Comparison of ENCODE assay signal across 8 cellular contexts in the genomic region with DNA sequence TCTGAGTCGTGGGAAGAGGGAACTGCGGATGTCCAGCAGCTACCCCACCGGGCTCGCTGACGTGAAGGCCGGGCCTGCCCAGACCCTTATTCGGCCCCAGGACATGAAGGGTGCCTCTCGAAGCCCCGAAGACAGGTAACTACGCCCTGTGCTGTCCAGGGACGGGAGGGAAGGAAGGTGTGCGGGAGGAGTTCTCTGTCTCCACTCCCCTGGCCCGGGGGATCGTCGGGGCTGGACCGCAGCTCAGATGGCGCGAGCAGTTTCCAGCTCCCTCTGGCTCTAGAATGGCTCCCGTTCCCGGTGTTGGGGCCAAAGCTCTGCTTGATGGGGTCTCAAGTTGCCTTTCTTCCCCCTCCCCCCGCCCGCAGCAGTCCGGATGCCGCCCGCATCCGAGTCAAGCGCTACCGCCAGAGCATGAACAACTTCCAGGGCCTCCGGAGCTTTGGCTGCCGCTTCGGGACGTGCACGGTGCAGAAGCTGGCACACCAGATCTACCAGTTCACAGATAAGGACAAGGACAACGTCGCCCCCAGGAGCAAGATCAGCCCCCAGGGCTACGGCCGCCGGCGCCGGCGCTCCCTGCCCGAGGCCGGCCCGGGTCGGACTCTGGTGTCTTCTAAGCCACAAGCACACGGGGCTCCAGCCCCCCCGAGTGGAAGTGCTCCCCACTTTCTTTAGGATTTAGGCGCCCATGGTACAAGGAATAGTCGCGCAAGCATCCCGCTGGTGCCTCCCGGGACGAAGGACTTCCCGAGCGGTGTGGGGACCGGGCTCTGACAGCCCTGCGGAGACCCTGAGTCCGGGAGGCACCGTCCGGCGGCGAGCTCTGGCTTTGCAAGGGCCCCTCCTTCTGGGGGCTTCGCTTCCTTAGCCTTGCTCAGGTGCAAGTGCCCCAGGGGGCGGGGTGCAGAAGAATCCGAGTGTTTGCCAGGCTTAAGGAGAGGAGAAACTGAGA. TPM values are rescaled to one million over a fixed set of nuclear protein-coding genes. Genes with fewer than 3 reads are reported as not detected.
DNase-seq lines count a peak whose midpoint lies in the region; ATAC-seq, FAIRE-seq and TF ChIP-seq lines count a peak whose summit lies in the region.

No MANE protein-coding gene starts in this region.

- no peaks in the 10 kb centered on the region for H3K9me3 Mint-ChIP-seq in activated B cell treated with CpG ODN at 0.5 μM for 24 hours

- peaks cover 10% of the 10 kb centered on the region for H3K4me1 ChIP-seq in ovary (ENCODE audit: insufficient read depth)

- ATAC-seq in activated B cell treated with CpG ODN at 0.5 μM for 24 hours (ENCODE audit: low read depth) (no peak), HG03025 (IDR thresholded peaks at IDR 0.05; ENCODE audit: low FRiP score, unreplicated experiment) (no peak)

- intact Hi-C loops in activated B cell treated with CpG ODN at 0.5 μM for 24 hours (cut with micrococcal nuclease) = loop anchor here (1.0 to 10.0 kb wide), 6 partner anchors 12 to 1539 kb away; a partner anchor contains a TSS
- intact Hi-C loops in ovary (cut with DNase I) = loop anchor here (2.0 to 10.0 kb wide), 7 partner anchors 99 to 694 kb away; no protein-coding TSS in a partner anchor

- peak overlapping the region; percentile 56 for H3K27ac Mint-ChIP-seq in activated B cell treated with CpG ODN at 0.5 μM for 24 hours

- peaks cover 46% of the 10 kb centered on the region for H3K4me1 Mint-ChIP-seq in activated B cell treated with CpG ODN at 0.5 μM for 24 hours

- no peaks in the 10 kb centered on the region for H3K27me3 ChIP-seq in ovary

- POLR2A ChIA-PET in activated B cell treated with CpG ODN at 0.5 μM for 24 hours (lab: Charles Lee) = interaction anchor here (0.5 to 4.7 kb wide), 6 partner anchors 9 to 693 kb away, joined by 3 to 29 read pairs (median 4); no protein-coding TSS in a partner anchor

- no peaks in the 10 kb centered on the region for H3K36me3 ChIP-seq in ovary

- H3K36me3 Mint-ChIP-seq in activated B cell treated with CpG ODN at 0.5 μM for 24 hours (ENCODE audit: low read depth) = peaks cover 6% of the 10 kb centered on the region

- peak; percentile 24 for DNase-seq in activated naive CD4-positive, alpha-beta T cell treated with Interleukin-2 at 50 U/mL for 16 hours
- no peak for DNase-seq in activated naive CD4-positive, alpha-beta T cell treated with anti-CD3 and anti-CD28 coated beads, Interleukin-2, amount 50 U/mL, for 16 hours
- DNase-seq in activated B cell treated with CpG ODN at 0.5 μM for 24 hours (peak; percentile 29), fibroblast of the aortic adventitia (ENCODE audit: low read depth) (no peak), ovary (peak in 4 of 5 donors; percentile 42 to 57 (median 52)), OCI-M1 (lab: John Stamatoyannopoulos, UW) (no peak), GM19239 (ENCODE audit: insufficient read length, low spot score) (no peak)

- TF ChIP-seq POLR2A in ovary (IDR thresholded peaks at IDR 0.05) = no peak

- H3K9me3 ChIP-seq in ovary = no peaks in the 10 kb centered on the region

- H3K27ac ChIP-seq in ovary = peak overlapping the region; percentile 17 to 94

- peak overlapping the region; percentile 97 for H3K4me3 Mint-ChIP-seq in activated B cell treated with CpG ODN at 0.5 μM for 24 hours

- WGBS in ovary, 3 donors = 8 to 11% (median 10%) methylated on average over 62 to 65 of the region's 65 CpGs

- TF ChIP-seq EP300 in ovary (IDR thresholded peaks at IDR 0.05) = no peak

- H3K4me3 ChIP-seq in fibroblast of the aortic adventitia (ENCODE audit: low read depth, low read length) = peak overlapping the region; percentile 96
- H3K4me3 ChIP-seq in ovary = peak overlapping the region; percentile 70

- H3K27me3 Mint-ChIP-seq in activated B cell treated with CpG ODN at 0.5 μM for 24 hours = peaks cover 6% of the 10 kb centered on the region

- no peak for TF ChIP-seq CTCF in activated B cell treated with CpG ODN at 0.5 μM for 24 hours (IDR thresholded peaks at IDR 0.05)
- TF ChIP-seq CTCF in fibroblast of the aortic adventitia (IDR thresholded peaks at IDR 0.05; ENCODE audit: insufficient read depth, low read length) = no peak
- TF ChIP-seq CTCF in ovary (IDR thresholded peaks at IDR 0.05) = no peak

- FAIRE-seq in GM19239 (lab: Jason Lieb, UNC) = no peak

- CTCF ChIA-PET in activated B cell treated with CpG ODN at 0.5 μM for 24 hours (lab: Charles Lee) = interaction anchor here (0.7 to 8.8 kb wide), 6 partner anchors 12 to 548 kb away, joined by 3 to 105 read pairs (median 10); no protein-coding TSS in a partner anchor

RNA-seq across cellular contexts. Expression of a gene that starts 1.4 kb away (rescaled TPM):
- total RNA-seq in activated B cell treated with CpG ODN at 0.5 μM for 24 hours (1.2 and 1.3 TPM in 2 replicates), fibroblast of the aortic adventitia (ENCODE audit: low replicate concordance) (103 and 348 TPM in 2 replicates), ovary (10 to 100 TPM in 5 of 7 donors, 1 to 10 TPM in 2; 8.2 to 83.8 (median 17.5) TPM)
- polyA plus RNA-seq in ovary = 10 to 100 TPM; 33.2 to 47.2 TPM

RNA-seq across cellular contexts. Expression of a gene that starts 12.2 kb away (rescaled TPM):
- total RNA-seq in activated B cell treated with CpG ODN at 0.5 μM for 24 hours (7.9 and 12.0 TPM in 2 replicates), fibroblast of the aortic adventitia (ENCODE audit: low replicate concordance) (47.1 and 65.3 TPM in 2 replicates), ovary (10 to 100 TPM; 46.7 to 77.5 (median 52.6) TPM)
- polyA plus RNA-seq in ovary = 10 to 100 TPM; 27.4 to 32.0 TPM

Comparison
In these comparisons a context has a peak if more than half of its experiments do, and no peak if none do; other contexts are left out.
1. DNase-seq: peak in activated naive CD4-positive, alpha-beta T cell treated with Interleukin-2 at 50 U/mL for 16 hours (single experiment), activated B cell treated with CpG ODN at 0.5 μM for 24 hours (single experiment) and ovary (4 of 5); none in activated naive CD4-positive, alpha-beta T cell treated with anti-CD3 and anti-CD28 coated beads, Interleukin-2, amount 50 U/mL, for 16 hours (single experiment), fibroblast of the aortic adventitia (single experiment), OCI-M1 (single experiment) and GM19239 (single experiment).